8 cellular contexts compared by ENCODE assay signal in genomic region chr5:72849546-72849945, GRCh38. TPM values are rescaled to one million over a fixed set of nuclear protein-coding genes. Genes with fewer than 3 reads are reported as not detected.
DNase-seq lines count a peak whose midpoint lies in the region; ATAC-seq and TF ChIP-seq lines count a peak whose summit lies in the region.

No MANE protein-coding gene starts in this region.

- H3K4me1 Mint-ChIP-seq in Caco-2 (ENCODE audit: low read depth, unreplicated experiment), result peaks cover 15% of the 10 kb centered on the region

- intact Hi-C loops in Caco-2 (cut with micrococcal nuclease; ENCODE audit: unreplicated experiment) (loop anchor here (10.0 kb wide), 1 partner anchor 235 kb away; no protein-coding TSS in a partner anchor), lower leg skin (cut with DNase I; ENCODE audit: low total_unique reads) (no loop called here)

- H3K9me3 ChIP-seq in Caco-2 (no peaks in the 10 kb centered on the region), MG63 (no peaks in the 10 kb centered on the region), osteoblast (ENCODE audit: low read depth, low read length) (no peaks in the 10 kb centered on the region)
- no peaks in the 10 kb centered on the region for H3K9me3 ChIP-seq in effector memory CD4-positive, alpha-beta T cell (ENCODE audit: control insufficient read depth, low read length)

- H3K27me3 ChIP-seq in Caco-2 (replicated peaks; ENCODE audit: control insufficient read depth, insufficient read depth, low read length) (no peaks in the 10 kb centered on the region), MG63 (no peaks in the 10 kb centered on the region), osteoblast (ENCODE audit: insufficient read depth, low read length) (no peaks in the 10 kb centered on the region)
- H3K27me3 ChIP-seq in effector memory CD4-positive, alpha-beta T cell (replicated peaks; ENCODE audit: control insufficient read depth, insufficient read depth, low read length, poor library complexity, severe bottlenecking), result no peaks in the 10 kb centered on the region

- TF ChIP-seq CTCF in Caco-2 (IDR thresholded peaks at IDR 0.05; ENCODE audit: insufficient read depth in 1 of 2, low read depth in 1 of 2, low read length in 1 of 2, severe bottlenecking in 1 of 2, unreplicated experiment in 1 of 2), result no peak
- no peak for TF ChIP-seq CTCF in osteoblast (IDR thresholded peaks at IDR 0.05; ENCODE audit: extremely low read depth, low read depth, low read length)
- TF ChIP-seq CTCF in lower leg skin (IDR thresholded peaks at IDR 0.05), result no peak
- TF ChIP-seq CTCF in GM20000 (IDR thresholded peaks at IDR 0.05; ENCODE audit: extremely low read depth, missing control alignments), result no peak

- H4K20me1 ChIP-seq in osteoblast (ENCODE audit: insufficient read depth, low read length), result peaks cover 57% of the 10 kb centered on the region

- no peaks in the 10 kb centered on the region for H3K27me3 Mint-ChIP-seq in Caco-2 (ENCODE audit: insufficient read depth, unreplicated experiment)

- H3K4me1 ChIP-seq in Caco-2, result no peaks in the 10 kb centered on the region; the same call in 1 of the 2 replicates
- H3K4me1 ChIP-seq in effector memory CD4-positive, alpha-beta T cell (ENCODE audit: control insufficient read depth, insufficient read depth, low read length, poor library complexity, severe bottlenecking), result peaks cover 28% of the 10 kb centered on the region
- peaks cover 50% of the 10 kb centered on the region for H3K4me1 ChIP-seq in osteoblast (ENCODE audit: insufficient read depth, low read length)

- CTCF ChIA-PET in Caco-2 (lab: Charles Lee), result interaction anchor here (1.0 kb wide), 1 partner anchor 238 kb away, joined by 4 read pairs; no protein-coding TSS in a partner anchor

- no TSS peak for BruUV-seq in Caco-2 (replicated peaks; lab: Mats Ljungman, UMichigan)

- POLR2A ChIA-PET in Caco-2 (lab: Charles Lee), result no interaction called here

- H3K36me3 ChIP-seq in Caco-2 (ENCODE audit: control insufficient read depth, insufficient read depth, low read length) (peaks cover 2% of the 10 kb centered on the region; the same call in 1 of the 2 replicates), MG63 (peaks cover 56% of the 10 kb centered on the region), osteoblast (ENCODE audit: insufficient read depth, low read length) (peaks cover 28% of the 10 kb centered on the region)
- peaks cover 8% of the 10 kb centered on the region for H3K36me3 ChIP-seq in effector memory CD4-positive, alpha-beta T cell (ENCODE audit: control insufficient read depth, insufficient read depth, low read length)

- no peak for TF ChIP-seq POLR2A in lower leg skin (IDR thresholded peaks at IDR 0.05)

- 15 to 16% methylated on average over 4 of the region's 4 CpGs for WGBS in lower leg skin, 2 donors

- H3K9me3 Mint-ChIP-seq in Caco-2 (ENCODE audit: unreplicated experiment), result no peaks in the 10 kb centered on the region

- peaks cover 53% of the 10 kb centered on the region for H3K36me3 Mint-ChIP-seq in Caco-2 (ENCODE audit: insufficient read depth, unreplicated experiment)

- H3K4me3 ChIP-seq in Caco-2 (ENCODE audit: low read depth, low read length) (peak overlapping the region; percentile 62), MG63 (peak overlapping the region; percentile 62), osteoblast (ENCODE audit: insufficient read depth, low read length) (peak overlapping the region; percentile 88), lower leg skin (ENCODE audit: low read depth, poor library complexity, severe bottlenecking) (no peak overlapping the region)
- peak overlapping the region; percentile 67 for H3K4me3 ChIP-seq in effector memory CD4-positive, alpha-beta T cell (ENCODE audit: insufficient read depth, low read depth, low read length, poor library complexity, severe bottlenecking)

- no peak overlapping the region for H3K27ac ChIP-seq in effector memory CD4-positive, alpha-beta T cell (ENCODE audit: insufficient read depth, low read length, poor library complexity, severe bottlenecking)
- H3K27ac ChIP-seq in osteoblast (ENCODE audit: low read depth, low read length), result peak overlapping the region; percentile 18

- H3K4me3 Mint-ChIP-seq in Caco-2 (ENCODE audit: unreplicated experiment), result peak overlapping the region; percentile 98

- ATAC-seq in HG02678 (IDR thresholded peaks at IDR 0.05; ENCODE audit: unreplicated experiment), result no peak

- H2AFZ ChIP-seq in osteoblast (ENCODE audit: low read length), result no peak overlapping the region

- H3K4me2 ChIP-seq in osteoblast (ENCODE audit: insufficient read depth, low read length), result peak overlapping the region; percentile 92

- peaks cover 96% of the 10 kb centered on the region for H3K79me2 ChIP-seq in osteoblast (ENCODE audit: insufficient read depth, low read length)

- peak overlapping the region; percentile 94 for H3K27ac Mint-ChIP-seq in Caco-2 (ENCODE audit: unreplicated experiment)

- no peak for DNase-seq in Caco-2
- DNase-seq in MG63, result no peak
- DNase-seq in effector memory CD4-positive, alpha-beta T cell, result no peak
- no peak for DNase-seq in osteoblast (ENCODE audit: insufficient read length, low spot score, missing footprints)
- no peak for DNase-seq in lower leg skin (ENCODE audit: low spot score in 2 of 2)
- DNase-seq in stimulated activated CD4-positive, alpha-beta T cell treated with anti-CD3 and anti-CD28 coated beads, Interleukin-4, amount 100 ng/mL, for 24 hours, result no peak
- no peak for DNase-seq in GM20000 (ENCODE audit: low spot score)

RNA-seq across cellular contexts. Expression of gene TNPO1, which starts 33.1 kb away (rescaled TPM):
- total RNA-seq in Caco-2 (2022), result 148 TPM in 2 replicates
- total RNA-seq in MG63 (2014; rRNA removed; shearing (Covaris generic); ENCODE audit: low replicate concordance), result 90.5 and 235 TPM in 2 replicates
- total RNA-seq in osteoblast, result 243 and 256 TPM in 2 replicates
- total RNA-seq in lower leg skin, result 10 to 100 TPM; 55.5 to 83.4 (median 66.2) TPM
